ENCODE assay signal across 11 cellular contexts in the genomic region with DNA sequence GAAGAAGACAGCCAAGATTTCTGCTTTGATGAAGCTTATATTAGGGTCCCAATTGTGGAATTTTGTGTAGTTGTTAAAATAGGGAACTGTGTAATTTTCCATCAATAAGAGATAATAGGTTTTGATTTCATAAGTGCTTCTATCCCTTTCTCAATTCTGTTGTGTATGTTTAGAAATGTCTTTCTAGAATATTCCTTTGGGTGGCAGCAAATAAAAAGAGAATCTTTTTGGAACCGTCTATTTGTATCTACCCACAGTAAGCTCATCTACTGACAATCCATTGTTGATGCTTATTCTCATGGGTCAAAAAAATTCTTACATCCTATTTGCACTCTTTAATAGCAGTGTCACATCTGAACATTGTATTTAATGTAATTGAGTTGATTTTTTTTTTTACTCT.
DNase-seq lines count a peak whose midpoint lies in the region; ATAC-seq and TF ChIP-seq lines count a peak whose summit lies in the region.
"Had no signal": no experiment of that assay in that cellular context is flagged by ENCODE, and none has a peak within 500 bp of the region (broad histone marks: within the 10 kb centered on the region; RNA-seq: fewer than 3 reads in every experiment).

No MANE protein-coding gene starts in this region.

- H3K27me3 ChIP-seq in esophagus muscularis mucosa: no peaks in the 10 kb centered on the region
- H3K27me3 ChIP-seq: SJSA1 had no signal

- WGBS in esophagus muscularis mucosa: 10% methylated on average over 1 of the region's 1 CpG

- no peak for TF ChIP-seq POLR2A in esophagus muscularis mucosa (IDR thresholded peaks at IDR 0.05; ENCODE audit: low read depth)

- TF ChIP-seq CTCF in esophagus muscularis mucosa (IDR thresholded peaks at IDR 0.05): no peak

- peaks cover 2% of the 10 kb centered on the region for H3K27me3 Mint-ChIP-seq in T-helper 2 cell treated with Interferon-gamma antibody and Interleukin-4, amounts not matched to agents 5 μg/mL and 100 μg/mL, for 36 hours (ENCODE audit: low read depth)

- peaks cover 20% of the 10 kb centered on the region for H3K4me1 Mint-ChIP-seq in T-helper 2 cell treated with Interferon-gamma antibody and Interleukin-4, amounts not matched to agents 5 μg/mL and 100 μg/mL, for 36 hours (ENCODE audit: low read depth)

- H3K27ac Mint-ChIP-seq in T-helper 2 cell treated with Interferon-gamma antibody and Interleukin-4, amounts not matched to agents 5 μg/mL and 100 μg/mL, for 36 hours: no peak overlapping the region

- H3K36me3 ChIP-seq in esophagus muscularis mucosa: no peaks in the 10 kb centered on the region
- H3K36me3 ChIP-seq: SJSA1 had no signal

- H3K9me3 ChIP-seq in esophagus muscularis mucosa: peaks cover 0 to 5% (median 0%) of the 10 kb centered on the region in 4 donors
- H3K9me3 ChIP-seq: SJSA1 had no signal

- TF ChIP-seq EP300 in esophagus muscularis mucosa (IDR thresholded peaks at IDR 0.05): no peak

- H3K9me3 Mint-ChIP-seq in T-helper 2 cell treated with Interferon-gamma antibody and Interleukin-4, amounts not matched to agents 5 μg/mL and 100 μg/mL, for 36 hours: no peaks in the 10 kb centered on the region

- H3K27ac ChIP-seq in esophagus muscularis mucosa (replicated peaks in 1 of 4): no peak overlapping the region
- H3K27ac ChIP-seq: SJSA1 had no signal

- ATAC-seq in HG02610 (IDR thresholded peaks at IDR 0.05; ENCODE audit: unreplicated experiment) (peak; percentile 53), HG02759 (IDR thresholded peaks at IDR 0.05; ENCODE audit: unreplicated experiment) (no peak)
- ATAC-seq: left colon had no signal

- no peak overlapping the region for H3K4me3 Mint-ChIP-seq in T-helper 2 cell treated with Interferon-gamma antibody and Interleukin-4, amounts not matched to agents 5 μg/mL and 100 μg/mL, for 36 hours

- intact Hi-C loops in esophagus muscularis mucosa (cut with DNase I): loop anchor here (5.0 kb wide), 1 partner anchor 1176 kb away; no protein-coding TSS in a partner anchor

- no peak overlapping the region for H3K4me3 ChIP-seq in esophagus muscularis mucosa
- H3K4me3 ChIP-seq: SJSA1 had no signal

- H3K36me3 Mint-ChIP-seq in T-helper 2 cell treated with Interferon-gamma antibody and Interleukin-4, amounts not matched to agents 5 μg/mL and 100 μg/mL, for 36 hours (ENCODE audit: low read depth): peaks cover 4% of the 10 kb centered on the region

- peak; percentile 37 for DNase-seq in ELR (ENCODE audit: low read depth)
- DNase-seq in NCI-H748 (lab: John Stamatoyannopoulos, UW; ENCODE audit: unreplicated experiment): peak; percentile 41
- peak; percentile 22 for DNase-seq in kidney tubule cell (ENCODE audit: low spot score)
- DNase-seq in esophagus muscularis mucosa (ENCODE audit: extremely low spot score): no peak
- DNase-seq in T-helper 2 cell treated with Interferon-gamma antibody and Interleukin-4, amounts not matched to agents 5 μg/mL and 100 μg/mL, for 36 hours (ENCODE audit: low spot score): no peak
- DNase-seq in HPDE6-E6E7 (ENCODE audit: extremely low spot score): no peak
- DNase-seq: central memory CD4-positive, alpha-beta T cell; left colon had no signal

- peaks cover 0 to 9% (median 4%) of the 10 kb centered on the region in 4 donors for H3K4me1 ChIP-seq in esophagus muscularis mucosa
- H3K4me1 ChIP-seq: SJSA1 had no signal

Comparison
In these comparisons a context has a peak if more than half of its experiments do, and no peak if none do; other contexts are left out.
1. DNase-seq: peak in ELR (single experiment), NCI-H748 (single experiment) and kidney tubule cell (single experiment); none in esophagus muscularis mucosa (single experiment), T-helper 2 cell treated with Interferon-gamma antibody and Interleukin-4, amounts not matched to agents 5 μg/mL and 100 μg/mL, for 36 hours (single experiment) and HPDE6-E6E7 (single experiment).